ENCODE assay signal across 17 cellular contexts in the genomic region with DNA sequence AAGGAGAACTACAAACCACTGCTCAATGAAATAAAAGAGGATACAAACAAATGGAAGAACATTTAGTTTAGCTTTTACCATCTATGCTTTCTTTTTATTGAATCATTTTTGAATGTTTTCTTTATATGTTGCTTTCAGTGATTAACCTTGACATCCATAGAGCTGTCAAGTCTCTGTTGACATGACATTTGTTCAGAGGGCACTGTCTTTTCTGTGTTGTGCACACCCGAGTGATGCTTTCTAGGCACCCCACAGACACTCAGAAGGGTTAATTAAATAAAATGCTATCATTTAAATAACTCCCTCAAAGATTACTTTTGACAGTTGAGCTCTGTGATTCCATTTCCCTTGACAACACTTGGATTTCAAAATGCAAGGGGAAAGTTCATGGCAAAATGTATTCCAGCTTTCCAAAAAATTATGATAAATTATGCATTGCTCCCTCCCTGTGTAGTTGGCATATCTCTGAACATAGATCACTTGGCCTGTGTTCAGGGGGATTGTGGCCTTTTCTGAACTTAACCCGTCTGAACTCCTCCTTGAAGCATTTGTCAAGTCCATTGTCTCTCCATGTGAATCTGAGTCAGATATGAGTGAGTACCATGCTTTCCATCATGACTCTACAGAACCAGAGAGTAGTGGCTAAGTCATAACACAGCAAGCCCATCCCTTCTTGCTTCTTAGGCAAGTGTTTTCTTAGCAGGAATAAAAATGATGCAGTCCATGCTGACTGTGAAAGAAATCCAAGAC.
DNase-seq lines count a peak whose midpoint lies in the region; ATAC-seq, FAIRE-seq and TF ChIP-seq lines count a peak whose summit lies in the region.
"Had no signal": no experiment of that assay in that cellular context is flagged by ENCODE, and none has a peak within 500 bp of the region (broad histone marks: within the 10 kb centered on the region; RNA-seq: fewer than 3 reads in every experiment).

No MANE protein-coding gene starts in this region.

- TF ChIP-seq CTCF in adrenal gland (IDR thresholded peaks at IDR 0.05) = no peak
- TF ChIP-seq CTCF in prostate gland (IDR thresholded peaks at IDR 0.05) = no peak

- H3K27ac ChIP-seq in adrenal gland (peak overlapping the region in 3 of 5 donors; percentile 4 to 65 (median 58)), prostate gland (no peak overlapping the region)
- H3K27ac ChIP-seq: neutrophil had no signal

- TF ChIP-seq POLR2A in GM12891 (IDR thresholded peaks at IDR 0.05; ENCODE audit: low read depth, low read length) (no peak), adrenal gland (IDR thresholded peaks at IDR 0.05) (no peak), prostate gland (IDR thresholded peaks at IDR 0.05) (no peak)

- H3K4me1 ChIP-seq in adrenal gland (replicated peaks in 1 of 2) (peaks cover 8 to 36% of the 10 kb centered on the region in 2 donors), prostate gland (replicated peaks) (no peaks in the 10 kb centered on the region)

- ATAC-seq in GM19455 (IDR thresholded peaks at IDR 0.05; ENCODE audit: unreplicated experiment) (no peak), HG02840 (IDR thresholded peaks at IDR 0.05; ENCODE audit: low FRiP score, unreplicated experiment) (no peak)

- H3K9me3 ChIP-seq in adrenal gland (replicated peaks in 1 of 3) (no peaks in the 10 kb centered on the region), prostate gland (no peaks in the 10 kb centered on the region)
- H3K9me3 ChIP-seq: neutrophil had no signal

- FAIRE-seq in GM12891 (lab: Jason Lieb, UNC) = peak; percentile 13

- H3K36me3 ChIP-seq in adrenal gland (replicated peaks in 1 of 2) (no peaks in the 10 kb centered on the region), prostate gland (no peaks in the 10 kb centered on the region)
- H3K36me3 ChIP-seq: neutrophil had no signal

- H3K4me3 ChIP-seq in adrenal gland (no peak overlapping the region), prostate gland (no peak overlapping the region)

- H3K27me3 ChIP-seq in adrenal gland = no peaks in the 10 kb centered on the region
- no peaks in the 10 kb centered on the region for H3K27me3 ChIP-seq in prostate gland (replicated peaks; ENCODE audit: insufficient read depth)
- H3K27me3 ChIP-seq: neutrophil had no signal

- WGBS in adrenal gland, 4 donors = 24 to 34% (median 25%) methylated on average over 2 of the region's 2 CpGs
- WGBS in prostate gland = 75% methylated on average over 2 of the region's 2 CpGs

- intact Hi-C loops in adrenal gland (cut with DNase I) (no loop called here), prostate gland (cut with DNase I) (no loop called here)

- DNase-seq in GM12891 (ENCODE audit: insufficient read length, low spot score) = no peak
- DNase-seq in LHCN-M2 (ENCODE audit: low read depth) = peak; percentile 60
- DNase-seq in adrenal gland = peak; percentile 29 to 79 (median 66)
- peak; percentile 26 for DNase-seq in renal cortical epithelial cell (ENCODE audit: low read depth)
- DNase-seq in prostate gland (ENCODE audit: low spot score) = no peak
- DNase-seq in ureter (ENCODE audit: low spot score) = no peak
- DNase-seq: activated CD4-positive, alpha-beta T cell treated with anti-CD3 and anti-CD28 coated beads, Interleukin-2, amount 50 U/mL, for 48 hours; activated T-cell treated with anti-CD3 and anti-CD28 coated beads, Interleukin-2, amount 50 U/mL, for 48 hours; amniotic stem cell; C1 segment of cervical spinal cord; erythroblast; mesenchymal stem cell; NCI-H1417 treated with DMSO at 0.1 percent for 48 hours; stimulated activated CD4-positive, alpha-beta T cell treated with anti-CD3 and anti-CD28 coated beads, Interleukin-4, amount 100 ng/mL, for 24 hours had no signal

TF ChIP-seq in GM12891, 5 proteins besides CTCF, POLR2A, EP300 and RAD21:
- TF ChIP-seq SPI1 (IDR thresholded peaks at IDR 0.05; ENCODE audit: low read depth, low read length) (no peak), TAF1 (IDR thresholded peaks at IDR 0.05; ENCODE audit: low read depth, low read length) (no peak), POLR2AphosphoS5 (IDR thresholded peaks at IDR 0.05; ENCODE audit: low read depth, low read length) (no peak), PAX5 (IDR thresholded peaks at IDR 0.05; ENCODE audit: insufficient read depth, low read length, severe bottlenecking) (no peak), POU2F2 (IDR thresholded peaks at IDR 0.05; ENCODE audit: low read depth, low read length) (no peak)

Comparison
In these comparisons a context has a peak if more than half of its experiments do, and no peak if none do; other contexts are left out.
1. DNase-seq: peak in LHCN-M2 (single experiment), adrenal gland (7 of 7) and renal cortical epithelial cell (single experiment); none in GM12891 (single experiment), prostate gland (single experiment) and ureter (single experiment).
2. H3K27ac ChIP-seq: peak in adrenal gland (3 of 5); none in prostate gland (0 of 2).